In the genomic region with DNA sequence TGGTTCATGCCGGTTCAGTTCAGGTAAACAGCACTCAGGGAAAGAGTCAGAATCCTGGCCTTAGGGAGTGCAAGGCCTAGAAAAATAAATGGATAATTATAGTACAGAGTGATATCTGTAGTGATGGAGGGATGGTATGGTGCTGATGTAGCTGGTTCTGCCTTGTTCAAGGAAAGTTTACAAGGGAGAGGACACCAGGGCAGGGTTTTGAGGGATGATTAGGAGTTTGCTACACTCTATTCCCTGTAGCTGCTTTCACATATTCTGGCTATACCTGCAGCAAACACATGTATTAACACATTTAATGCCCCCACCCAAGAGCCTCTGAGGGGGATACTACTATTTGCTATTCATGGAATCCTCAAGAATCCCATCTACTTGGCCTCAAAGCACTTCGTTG, we compare ENCODE assay signal across 39 cellular contexts. TPM values are rescaled to one million over a fixed set of nuclear protein-coding genes. Genes with fewer than 3 reads are reported as not detected.
"Had no signal": no experiment of that assay in that cellular context is flagged by ENCODE, and none has a peak within 500 bp of the region (broad histone marks: within the 10 kb centered on the region; RNA-seq: fewer than 3 reads in every experiment).

No MANE protein-coding gene starts in this region.

- H3K4me3 ChIP-seq: MG63 had no signal

- H3K36me3 ChIP-seq: MG63 had no signal

- H3K4me2 ChIP-seq: KMS-11 had no signal

- H3K27ac ChIP-seq: KMS-11 had no signal

- H3K9me3 ChIP-seq: MG63 had no signal

- H3K9ac ChIP-seq: KMS-11 had no signal

- DNase-seq: Karpas-422, Kasumi-1, MG63, MM.1S, MV-4-11, NCI-H1048, NCI-H1092, NCI-H1092 treated with DMSO at 0.1 percent for 48 hours, NCI-H1105, NCI-H1105 treated with DMSO at 0.1 percent for 48 hours, NCI-H1417, NCI-H1417 treated with DMSO at 0.1 percent for 48 hours, NCI-H1436, NCI-H1436 treated with DMSO at 0.1 percent for 48 hours, NCI-H146, NCI-H1694, NCI-H1694 treated with DMSO at 0.1 percent for 48 hours, NCI-H187, NCI-H187 treated with DMSO at 0.1 percent for 48 hours, NCI-H1930, NCI-H2029, NCI-H2029 treated with DMSO at 0.1 percent for 48 hours, NCI-H2081, NCI-H2081 treated with DMSO at 0.1 percent for 48 hours, NCI-H2107, NCI-H2171, NCI-H2171 treated with DMSO at 0.1 percent for 48 hours, NCI-H2227 treated with DMSO at 0.1 percent for 48 hours, NCI-H226, NCI-H345, NCI-H446, NCI-H446 treated with DMSO at 0.1 percent for 48 hours, NCI-H510A, NCI-H510A treated with DMSO at 0.1 percent for 48 hours had no signal

- H3K27me3 ChIP-seq: MG63 had no signal

RNA-seq across cellular contexts. Expression of a gene that starts 1.7 kb away (rescaled TPM):
- total RNA-seq: LHCN-M2, M059J, MCF 10A, NCI-H460 had no signal
